21 cellular contexts compared by ENCODE assay signal in the genomic region with DNA sequence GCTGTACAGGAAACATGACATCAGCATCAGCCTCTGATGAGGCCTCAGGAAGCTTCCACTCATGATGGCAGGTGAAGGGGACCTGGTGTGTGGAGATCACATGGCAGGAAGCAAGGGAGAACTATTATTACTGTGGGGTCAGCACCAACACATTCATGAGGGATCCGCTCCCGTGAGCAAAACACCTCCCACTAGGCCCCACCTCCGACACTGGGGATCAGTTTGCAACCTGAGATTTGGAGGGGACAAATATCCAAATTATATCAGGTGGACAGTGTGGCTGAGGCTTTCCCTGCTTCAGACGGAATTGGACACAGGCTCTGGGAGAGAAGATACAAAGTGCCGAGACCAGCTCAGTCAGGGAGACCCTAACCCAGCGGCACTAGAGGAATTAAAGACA.
"Had no signal": no experiment of that assay in that cellular context is flagged by ENCODE, and none has a peak within 500 bp of the region (broad histone marks: within the 10 kb centered on the region; RNA-seq: fewer than 3 reads in every experiment).

No MANE protein-coding gene starts in this region.

- H3K27ac ChIP-seq: SJSA1, SK-N-MC had no signal

- H3K4me1 ChIP-seq: SJSA1 had no signal

- H3K27me3 ChIP-seq: MG63, SJSA1 had no signal

- DNase-seq: IMR-90, Karpas-422, KG1, MG63, NCI-H1092, NCI-H1105 treated with DMSO at 0.1 percent for 48 hours, NCI-H1417 treated with DMSO at 0.1 percent for 48 hours, NCI-H1694 treated with DMSO at 0.1 percent for 48 hours, NCI-H1930, NCI-H2081, NCI-H2107, NCI-H2227 treated with DMSO at 0.1 percent for 48 hours, NCI-H524, NCI-H69, NCI-H774, Right ventricle myocardium superior, RPMI8226, SIG-M5 had no signal

- ATAC-seq: HepG2 had no signal

- H3K4me3 ChIP-seq: MG63, SJSA1, SK-N-MC had no signal

- H3K36me3 ChIP-seq: MG63, SJSA1 had no signal
